Comparison of ENCODE assay signal across 17 cellular contexts in the genomic region with DNA sequence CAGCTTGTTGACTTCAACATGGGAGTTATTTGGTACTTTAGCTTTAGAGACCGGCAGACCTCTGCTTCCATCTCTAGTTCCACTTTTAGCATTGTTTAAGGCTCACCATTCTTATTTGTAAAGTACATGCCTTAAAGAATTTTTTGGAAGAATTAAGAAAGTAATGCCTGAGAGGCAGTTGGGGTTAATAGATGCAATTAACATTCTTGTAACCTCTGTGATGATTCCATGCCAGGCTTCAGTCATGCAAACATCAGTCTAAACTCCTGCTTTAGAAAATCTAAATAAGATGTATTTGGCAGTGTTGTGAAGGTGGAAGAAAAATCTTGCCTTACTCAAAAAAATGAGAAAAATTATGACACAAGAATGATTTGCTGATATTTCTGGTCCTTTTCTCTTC.
DNase-seq lines count a peak whose midpoint lies in the region; ATAC-seq and TF ChIP-seq lines count a peak whose summit lies in the region.
"Had no signal": no experiment of that assay in that cellular context is flagged by ENCODE, and none has a peak within 500 bp of the region (broad histone marks: within the 10 kb centered on the region; RNA-seq: fewer than 3 reads in every experiment).

No MANE protein-coding gene starts in this region.

- peak overlapping the region; percentile 56 for H3K27ac Mint-ChIP-seq in activated CD4-positive, alpha-beta T cell treated with anti-CD3 and anti-CD28 coated beads for 36 hours
- H3K27ac Mint-ChIP-seq in activated naive CD4-positive, alpha-beta T cell treated with anti-CD3 and anti-CD28 coated beads, Interleukin-2, amount 50 U/mL, for 24 hours, result no peak overlapping the region
- H3K27ac Mint-ChIP-seq in WTC11, result no peak overlapping the region
- H3K27ac Mint-ChIP-seq: CD8-positive, alpha-beta T cell; HFFc6 had no signal

- no peak overlapping the region for H3K27ac ChIP-seq in iPS-20b (ENCODE audit: low read length)
- H3K27ac ChIP-seq: 22Rv1 had no signal

- intact Hi-C loops in activated CD4-positive, alpha-beta T cell treated with anti-CD3 and anti-CD28 coated beads for 36 hours (cut with DNase I, micrococcal nuclease), result loop anchor here in 1 of 2 experiments (5.0 kb wide), 1 partner anchor 33 kb away; no protein-coding TSS in a partner anchor

- peak overlapping the region; percentile 17 for H3K4me3 Mint-ChIP-seq in activated CD4-positive, alpha-beta T cell treated with anti-CD3 and anti-CD28 coated beads for 36 hours
- peak overlapping the region; percentile 5 for H3K4me3 Mint-ChIP-seq in activated naive CD4-positive, alpha-beta T cell treated with anti-CD3 and anti-CD28 coated beads, Interleukin-2, amount 50 U/mL, for 24 hours
- H3K4me3 Mint-ChIP-seq in WTC11, result no peak overlapping the region
- H3K4me3 Mint-ChIP-seq: CD8-positive, alpha-beta T cell; HFFc6 had no signal

- H3K27me3 ChIP-seq in iPS-20b (ENCODE audit: insufficient read depth, low read length), result peaks cover 28% of the 10 kb centered on the region

- no peaks in the 10 kb centered on the region for H3K36me3 ChIP-seq in iPS-20b (ENCODE audit: insufficient read depth, low read depth, low read length)

- peaks cover 10% of the 10 kb centered on the region for H3K9me3 Mint-ChIP-seq in activated CD4-positive, alpha-beta T cell treated with anti-CD3 and anti-CD28 coated beads for 36 hours (ENCODE audit: low read depth)
- no peaks in the 10 kb centered on the region for H3K9me3 Mint-ChIP-seq in activated naive CD4-positive, alpha-beta T cell treated with anti-CD3 and anti-CD28 coated beads, Interleukin-2, amount 50 U/mL, for 24 hours
- peaks cover 5% of the 10 kb centered on the region; the same call in 1 of the 2 replicates for H3K9me3 Mint-ChIP-seq in WTC11
- H3K9me3 Mint-ChIP-seq: CD8-positive, alpha-beta T cell; HFFc6 had no signal

- CTCF ChIA-PET in activated CD4-positive, alpha-beta T cell treated with anti-CD3 and anti-CD28 coated beads for 36 hours (lab: Charles Lee), result no interaction called here
- CTCF ChIA-PET in WTC11 (lab: Charles Lee), result no interaction called here

- no peak for ATAC-seq in activated CD4-positive, alpha-beta T cell treated with anti-CD3 and anti-CD28 coated beads for 36 hours
- peak; percentile 70 for ATAC-seq in WTC11
- ATAC-seq in omental fat pad (ENCODE audit: low FRiP score), result no peak
- ATAC-seq: CD8-positive, alpha-beta T cell had no signal

- H3K9me3 ChIP-seq in iPS-20b (ENCODE audit: insufficient read depth, low read depth, low read length), result no peaks in the 10 kb centered on the region

- peaks cover 17% of the 10 kb centered on the region; the same call in 1 of the 2 replicates for H3K4me1 ChIP-seq in iPS-20b (ENCODE audit: insufficient read depth, low read length)

- peak overlapping the region; percentile 10; the same call in 1 of the 2 replicates for H3K4me3 ChIP-seq in iPS-20b (ENCODE audit: low read length)

- TF ChIP-seq CTCF in WTC11 (IDR thresholded peaks at IDR 0.05) (no peak), omental fat pad (IDR thresholded peaks at IDR 0.05) (no peak)

- no peaks in the 10 kb centered on the region for H3K27me3 Mint-ChIP-seq in activated CD4-positive, alpha-beta T cell treated with anti-CD3 and anti-CD28 coated beads for 36 hours
- H3K27me3 Mint-ChIP-seq in activated naive CD4-positive, alpha-beta T cell treated with anti-CD3 and anti-CD28 coated beads, Interleukin-2, amount 50 U/mL, for 24 hours, result no peaks in the 10 kb centered on the region
- H3K27me3 Mint-ChIP-seq in WTC11 (ENCODE audit: low read depth), result peaks cover 82% of the 10 kb centered on the region

- H3K36me3 Mint-ChIP-seq in activated CD4-positive, alpha-beta T cell treated with anti-CD3 and anti-CD28 coated beads for 36 hours (ENCODE audit: low read depth), result peaks cover 11% of the 10 kb centered on the region
- H3K36me3 Mint-ChIP-seq in activated naive CD4-positive, alpha-beta T cell treated with anti-CD3 and anti-CD28 coated beads, Interleukin-2, amount 50 U/mL, for 24 hours, result peaks cover 1% of the 10 kb centered on the region
- H3K36me3 Mint-ChIP-seq in WTC11, result no peaks in the 10 kb centered on the region
- H3K36me3 Mint-ChIP-seq: CD8-positive, alpha-beta T cell had no signal

- POLR2A ChIA-PET in activated CD4-positive, alpha-beta T cell treated with anti-CD3 and anti-CD28 coated beads for 36 hours (lab: Charles Lee), result no interaction called here
- POLR2A ChIA-PET in WTC11 (lab: Charles Lee), result no interaction called here

- H3K4me1 Mint-ChIP-seq in activated CD4-positive, alpha-beta T cell treated with anti-CD3 and anti-CD28 coated beads for 36 hours, result peaks cover 52% of the 10 kb centered on the region
- H3K4me1 Mint-ChIP-seq in activated naive CD4-positive, alpha-beta T cell treated with anti-CD3 and anti-CD28 coated beads, Interleukin-2, amount 50 U/mL, for 24 hours, result peaks cover 36% of the 10 kb centered on the region
- peaks cover 34% of the 10 kb centered on the region for H3K4me1 Mint-ChIP-seq in WTC11

- H3K9ac ChIP-seq in iPS-20b (ENCODE audit: low read depth, low read length), result no peak overlapping the region

- no peak for DNase-seq in activated CD4-positive, alpha-beta T cell treated with anti-CD3 and anti-CD28 coated beads for 36 hours
- DNase-seq in activated CD4-positive, alpha-beta T cell treated with anti-CD3 and anti-CD28 coated beads for 1 hour, result no peak
- no peak for DNase-seq in activated naive CD4-positive, alpha-beta T cell (lab: John Stamatoyannopoulos, UW)
- DNase-seq in WTC11 (ENCODE audit: low spot score) (no peak), mesenteric fat pad (ENCODE audit: low spot score) (no peak), omental fat pad (ENCODE audit: low spot score) (no peak)
- DNase-seq: CD8-positive, alpha-beta T cell; COR-L47; DMS153; DND-41; GDM1; GOT3; HCEC 1CT; HFFc6 had no signal

TF ChIP-seq in WTC11, 78 proteins besides CTCF, POLR2A, EP300 and RAD21:
- TF ChIP-seq KAT7 (CRISPR knock-in tag; IDR thresholded peaks at IDR 0.05; ENCODE audit: borderline replicate concordance) (no peak), FOXP1 (CRISPR knock-in tag; IDR thresholded peaks at IDR 0.05; ENCODE audit: borderline replicate concordance) (no peak), ZBTB21 (CRISPR knock-in tag; IDR thresholded peaks at IDR 0.05; ENCODE audit: borderline replicate concordance) (no peak), ELF4 (CRISPR knock-in tag; IDR thresholded peaks at IDR 0.05; ENCODE audit: low read depth) (no peak)
- TF ChIP-seq, protein P1, sequence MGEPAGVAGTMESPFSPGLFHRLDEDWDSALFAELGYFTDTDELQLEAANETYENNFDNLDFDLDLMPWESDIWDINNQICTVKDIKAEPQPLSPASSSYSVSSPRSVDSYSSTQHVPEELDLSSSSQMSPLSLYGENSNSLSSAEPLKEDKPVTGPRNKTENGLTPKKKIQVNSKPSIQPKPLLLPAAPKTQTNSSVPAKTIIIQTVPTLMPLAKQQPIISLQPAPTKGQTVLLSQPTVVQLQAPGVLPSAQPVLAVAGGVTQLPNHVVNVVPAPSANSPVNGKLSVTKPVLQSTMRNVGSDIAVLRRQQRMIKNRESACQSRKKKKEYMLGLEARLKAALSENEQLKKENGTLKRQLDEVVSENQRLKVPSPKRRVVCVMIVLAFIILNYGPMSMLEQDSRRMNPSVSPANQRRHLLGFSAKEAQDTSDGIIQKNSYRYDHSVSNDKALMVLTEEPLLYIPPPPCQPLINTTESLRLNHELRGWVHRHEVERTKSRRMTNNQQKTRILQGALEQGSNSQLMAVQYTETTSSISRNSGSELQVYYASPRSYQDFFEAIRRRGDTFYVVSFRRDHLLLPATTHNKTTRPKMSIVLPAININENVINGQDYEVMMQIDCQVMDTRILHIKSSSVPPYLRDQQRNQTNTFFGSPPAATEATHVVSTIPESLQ (CRISPR knock-in tag; IDR thresholded peaks at IDR 0.05), result no peak
- TF ChIP-seq, protein P2, sequence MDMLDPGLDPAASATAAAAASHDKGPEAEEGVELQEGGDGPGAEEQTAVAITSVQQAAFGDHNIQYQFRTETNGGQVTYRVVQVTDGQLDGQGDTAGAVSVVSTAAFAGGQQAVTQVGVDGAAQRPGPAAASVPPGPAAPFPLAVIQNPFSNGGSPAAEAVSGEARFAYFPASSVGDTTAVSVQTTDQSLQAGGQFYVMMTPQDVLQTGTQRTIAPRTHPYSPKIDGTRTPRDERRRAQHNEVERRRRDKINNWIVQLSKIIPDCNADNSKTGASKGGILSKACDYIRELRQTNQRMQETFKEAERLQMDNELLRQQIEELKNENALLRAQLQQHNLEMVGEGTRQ (CRISPR knock-in tag; IDR thresholded peaks at IDR 0.05), result no peak
TF ChIP-seq in WTC11: peak in this region for 0.
